In genomic region chr4:94571720-94572119, GRCh38 we compare ENCODE assay signal across 23 cellular contexts.
DNase-seq lines count a peak whose midpoint lies in the region; ATAC-seq and TF ChIP-seq lines count a peak whose summit lies in the region.
"Had no signal": no experiment of that assay in that cellular context is flagged by ENCODE, and none has a peak within 500 bp of the region (broad histone marks: within the 10 kb centered on the region; RNA-seq: fewer than 3 reads in every experiment).

No MANE protein-coding gene starts in this region.

- in situ Hi-C loops in IMR-90 (cut with MboI; ENCODE audit: low sequenced_read_pairs), result no loop called here
- in situ Hi-C loops in gastrocnemius medialis (cut with MboI; ENCODE audit: low sequenced_read_pairs in 4 of 4), result no loop called here

- H2BK15ac ChIP-seq in IMR-90 (ENCODE audit: low read depth, low read length), result no peak overlapping the region

- no peak overlapping the region for H4K5ac ChIP-seq in IMR-90 (ENCODE audit: low read depth, low read length)

- H3K27ac ChIP-seq in IMR-90 (ENCODE audit: insufficient read depth, low read length) (no peak overlapping the region), right lobe of liver (no peak overlapping the region), gastrocnemius medialis (peak overlapping the region in 3 of 4 donors; percentile 54)
- H3K27ac ChIP-seq: SJSA1 had no signal

- no peaks in the 10 kb centered on the region for H3K9me3 Mint-ChIP-seq in stimulated activated memory B cell treated with anti-CD40 and anti-IgM and Interleukin-4, amounts not matched to agents 10 μg/mL and 1 μg/mL and 100 μg/mL, for 72 hours
- H3K9me3 Mint-ChIP-seq: CD8-positive, alpha-beta T cell; GM23338; IgD-negative memory B cell had no signal

- H3K4me3 ChIP-seq in IMR-90 (ENCODE audit: insufficient read depth, low read depth, low read length) (no peak overlapping the region), right lobe of liver (no peak overlapping the region), gastrocnemius medialis (no peak overlapping the region)
- H3K4me3 ChIP-seq: GM23338, HAP-1, SJSA1 had no signal

- no peak overlapping the region for H4K91ac ChIP-seq in IMR-90 (ENCODE audit: insufficient read depth, low read depth, low read length)

- H3K79me1 ChIP-seq in IMR-90 (ENCODE audit: low read depth in 1 of 2, low read length in 2 of 2), result peaks cover 29 to 50% of the 10 kb centered on the region in 2 experiments

- H2BK120ac ChIP-seq in IMR-90 (ENCODE audit: low read depth, low read length), result no peak overlapping the region

- H3K4me3 Mint-ChIP-seq in stimulated activated memory B cell treated with anti-CD40 and anti-IgM and Interleukin-4, amounts not matched to agents 10 μg/mL and 1 μg/mL and 100 μg/mL, for 72 hours, result no peak overlapping the region
- H3K4me3 Mint-ChIP-seq: CD8-positive, alpha-beta T cell; GM23338; IgD-negative memory B cell had no signal

- H3K4ac ChIP-seq in IMR-90 (ENCODE audit: low read depth, low read length), result no peak overlapping the region

- ATAC-seq in IMR-90 (ENCODE audit: low read depth) (peak; percentile 17; the same call in 1 of the 2 replicates), right lobe of liver (peak; percentile 77 to 85 (median 82)), gastrocnemius medialis (peak; percentile 40 to 44), GM18858 (IDR thresholded peaks at IDR 0.05; ENCODE audit: unreplicated experiment) (no peak)
- no peak for ATAC-seq in stimulated activated memory B cell treated with anti-CD40 and anti-IgM and Interleukin-4, amounts not matched to agents 10 μg/mL and 1 μg/mL and 100 μg/mL, for 72 hours
- ATAC-seq: CD8-positive, alpha-beta T cell had no signal

- BruUV-seq in IMR-90 (replicated peaks; lab: Mats Ljungman, UMichigan), result no TSS peak

- POLR2A ChIA-PET in IMR-90 (lab: Charles Lee; ENCODE audit: unreplicated experiment), result no interaction called here

- no peaks in the 10 kb centered on the region for H3K27me3 ChIP-seq in IMR-90 (ENCODE audit: control insufficient read depth, insufficient read depth, low read length)
- H3K27me3 ChIP-seq in right lobe of liver, result no peaks in the 10 kb centered on the region
- no peaks in the 10 kb centered on the region for H3K27me3 ChIP-seq in gastrocnemius medialis
- H3K27me3 ChIP-seq: SJSA1 had no signal

- peaks cover 7% of the 10 kb centered on the region for H3K9me1 ChIP-seq in IMR-90 (ENCODE audit: insufficient read depth, low read length)

- DNase-seq in IMR-90 (no peak), NOMO-1 treated with DMSO at 0.1 percent for 48 hours (lab: John Stamatoyannopoulos, UW; ENCODE audit: unreplicated experiment) (peak; percentile 62), right lobe of liver (no peak), gastrocnemius medialis (no peak), SW 1271 (lab: John Stamatoyannopoulos, UW) (no peak)
- DNase-seq: ACHN; C1 segment of cervical spinal cord; Calu3; CD8-positive, alpha-beta T cell; DMS153; Karpas-422; NCI-H1105; NCI-H146; NCI-H2029; NCI-H510A; NCI-H774; NK-92 treated with Interleukin-12 subunit alpha and Interleukin-12 subunit beta, amount 100 ng/mL, for 24 hours had no signal

- H2BK20ac ChIP-seq in IMR-90 (ENCODE audit: low read depth, low read length), result no peak overlapping the region

- H3K9ac ChIP-seq in IMR-90 (ENCODE audit: low read depth, low read length), result no peak overlapping the region

- H4K8ac ChIP-seq in IMR-90 (ENCODE audit: low read depth in 2 of 2, low read length in 2 of 2), result no peak overlapping the region

- H3K4me2 ChIP-seq in IMR-90 (ENCODE audit: low read depth, low read length), result no peak overlapping the region
- H3K4me2 ChIP-seq: GM23338 had no signal

- H3K23ac ChIP-seq in IMR-90 (ENCODE audit: low read depth, low read length), result no peak overlapping the region

- no peaks in the 10 kb centered on the region for H3K4me1 Mint-ChIP-seq in stimulated activated memory B cell treated with anti-CD40 and anti-IgM and Interleukin-4, amounts not matched to agents 10 μg/mL and 1 μg/mL and 100 μg/mL, for 72 hours

- no peak for TF ChIP-seq RAD21 in IMR-90 (IDR thresholded peaks at IDR 0.05; ENCODE audit: low read length)

- no peak for TF ChIP-seq POLR2A in IMR-90 (IDR thresholded peaks at IDR 0.05; ENCODE audit: low read depth, low read length)
- no peak for TF ChIP-seq POLR2A in right lobe of liver (IDR thresholded peaks at IDR 0.05)
- no peak for TF ChIP-seq POLR2A in gastrocnemius medialis (IDR thresholded peaks at IDR 0.05)

- H2AFZ ChIP-seq in IMR-90 (replicated peaks; ENCODE audit: low read length, poor library complexity), result no peak overlapping the region
- H2AFZ ChIP-seq: GM23338 had no signal

- CTCF ChIA-PET in IMR-90 (lab: Yijun Ruan, JAX), result interaction anchor here (0.9 kb wide), 1 partner anchor 9 kb away, joined by 3 read pairs; no protein-coding TSS in a partner anchor

- H3K9me3 ChIP-seq in IMR-90 (ENCODE audit: control insufficient read depth, insufficient read depth, low read length), result no peaks in the 10 kb centered on the region
- no peaks in the 10 kb centered on the region for H3K9me3 ChIP-seq in right lobe of liver
- no peaks in the 10 kb centered on the region for H3K9me3 ChIP-seq in gastrocnemius medialis
- H3K9me3 ChIP-seq: HAP-1, SJSA1 had no signal

- TF ChIP-seq CTCF in IMR-90 (conservative IDR thresholded peaks at IDR 0.05; ENCODE audit: low read depth, low read length) (no peak), right lobe of liver (IDR thresholded peaks at IDR 0.05) (no peak), gastrocnemius medialis (IDR thresholded peaks at IDR 0.05 in 4 of 5, conservative IDR thresholded peaks at IDR 0.05 in 1 of 5) (no peak)

- intact Hi-C loops in IMR-90 (cut with micrococcal nuclease), result no loop called here
- intact Hi-C loops in right lobe of liver (cut with DNase I), result no loop called here
- intact Hi-C loops in gastrocnemius medialis (cut with DNase I; ENCODE audit: low total_unique reads), result no loop called here

- H3K36me3 Mint-ChIP-seq in stimulated activated memory B cell treated with anti-CD40 and anti-IgM and Interleukin-4, amounts not matched to agents 10 μg/mL and 1 μg/mL and 100 μg/mL, for 72 hours, result peaks cover 11% of the 10 kb centered on the region

- H2AK9ac ChIP-seq in IMR-90 (replicated peaks; ENCODE audit: low read depth, low read length, poor library complexity), result no peak overlapping the region

- H3K56ac ChIP-seq in IMR-90 (ENCODE audit: extremely low read depth, insufficient read depth, low read length), result no peak overlapping the region

- H4K20me1 ChIP-seq in IMR-90 (ENCODE audit: insufficient read depth, low read length), result peaks cover 3% of the 10 kb centered on the region

- H2AK5ac ChIP-seq in IMR-90 (ENCODE audit: low read depth, low read length), result no peak overlapping the region

- no peak overlapping the region for H2BK5ac ChIP-seq in IMR-90 (ENCODE audit: low read depth, low read length, poor library complexity, severe bottlenecking)

- H3K14ac ChIP-seq in IMR-90 (replicated peaks; ENCODE audit: low read depth, low read length), result no peak overlapping the region

- H3K36me3 ChIP-seq in IMR-90 (ENCODE audit: control insufficient read depth, insufficient read depth, low read length) (peaks cover 4% of the 10 kb centered on the region), right lobe of liver (peaks cover 0 to 8% (median under 1%) of the 10 kb centered on the region in 4 donors), gastrocnemius medialis (peaks cover 0 to 12% of the 10 kb centered on the region in 2 donors)

- dilution Hi-C loops in IMR-90 (cut with HindIII; ENCODE audit: low sequenced_read_pairs, unreplicated experiment), result no loop called here

- no peak overlapping the region for H3K18ac ChIP-seq in IMR-90 (ENCODE audit: low read depth, low read length)

- no peaks in the 10 kb centered on the region for H3K27me3 Mint-ChIP-seq in stimulated activated memory B cell treated with anti-CD40 and anti-IgM and Interleukin-4, amounts not matched to agents 10 μg/mL and 1 μg/mL and 100 μg/mL, for 72 hours
- H3K27me3 Mint-ChIP-seq: IgD-negative memory B cell had no signal

- H3K27ac Mint-ChIP-seq in stimulated activated memory B cell treated with anti-CD40 and anti-IgM and Interleukin-4, amounts not matched to agents 10 μg/mL and 1 μg/mL and 100 μg/mL, for 72 hours, result no peak overlapping the region
- H3K27ac Mint-ChIP-seq: CD8-positive, alpha-beta T cell; GM23338; IgD-negative memory B cell had no signal

- H3K4me1 ChIP-seq in IMR-90 (ENCODE audit: control insufficient read depth, insufficient read depth, low read length), result peaks cover 13% of the 10 kb centered on the region
- peaks cover 0 to 24% (median 11%) of the 10 kb centered on the region in 4 donors for H3K4me1 ChIP-seq in right lobe of liver
- H3K4me1 ChIP-seq in gastrocnemius medialis, result peaks cover 63 to 64% of the 10 kb centered on the region in 2 donors

- no CpG with 5 or more reads among the region's 2 CpGs for WGBS in IMR-90 (ENCODE audit: extremely low coverage in 2 of 2, insufficient read length in 1 of 2), 2 experiments
- WGBS in right lobe of liver (ENCODE audit: insufficient coverage, low coverage, low lambda C conversion rate, missing lambda C conversion rate), result 59% methylated on average over 2 of the region's 2 CpGs

TF ChIP-seq in IMR-90, 13 proteins besides CTCF, POLR2A, EP300 and RAD21:
- TF ChIP-seq RCOR1 (IDR thresholded peaks at IDR 0.05; ENCODE audit: insufficient replicate concordance, low read length) (no peak), CEBPB (IDR thresholded peaks at IDR 0.05; ENCODE audit: low read depth, low read length) (peak; percentile 53)

Comparison
In these comparisons a context has a peak if more than half of its experiments do, and no peak if none do; other contexts are left out.
1. ATAC-seq: peak in IMR-90 (single experiment), right lobe of liver (4 of 4) and gastrocnemius medialis (2 of 2); none in stimulated activated memory B cell treated with anti-CD40 and anti-IgM and Interleukin-4, amounts not matched to agents 10 μg/mL and 1 μg/mL and 100 μg/mL, for 72 hours (single experiment) and GM18858 (single experiment).
2. H3K27ac ChIP-seq: peak in gastrocnemius medialis (3 of 4); none in IMR-90 (single experiment) and right lobe of liver (0 of 3).